In genomic region chr10:68899186-68899745, GRCh38 we compare ENCODE assay signal across 16 cellular contexts. TPM values are rescaled to one million over a fixed set of nuclear protein-coding genes. Genes with fewer than 3 reads are reported as not detected.
DNase-seq lines count a peak whose midpoint lies in the region; ATAC-seq and TF ChIP-seq lines count a peak whose summit lies in the region.
"Had no signal": no experiment of that assay in that cellular context is flagged by ENCODE, and none has a peak within 500 bp of the region (broad histone marks: within the 10 kb centered on the region; RNA-seq: fewer than 3 reads in every experiment).

No MANE protein-coding gene starts in this region.

- peaks cover 43% of the 10 kb centered on the region for H3K4me1 Mint-ChIP-seq in CD4-positive, alpha-beta T cell (ENCODE audit: low read depth)
- H3K4me1 Mint-ChIP-seq in Caco-2 (ENCODE audit: low read depth, unreplicated experiment) = peaks cover 37% of the 10 kb centered on the region
- H3K4me1 Mint-ChIP-seq in activated T-helper 17 cell treated with anti-CD3 and anti-CD28 coated beads, Interleukin-2, amount 50 U/mL, for 72 hours = peaks cover 19% of the 10 kb centered on the region
- peaks cover 18 to 37% (median 32%) of the 10 kb centered on the region in 4 donors for H3K4me1 Mint-ChIP-seq in naive thymus-derived CD8-positive, alpha-beta T cell

- peak overlapping the region; percentile 99 for H3K4me3 Mint-ChIP-seq in CD4-positive, alpha-beta T cell
- peak overlapping the region; percentile 96 for H3K4me3 Mint-ChIP-seq in Caco-2 (ENCODE audit: unreplicated experiment)
- H3K4me3 Mint-ChIP-seq in activated T-helper 17 cell treated with anti-CD3 and anti-CD28 coated beads, Interleukin-2, amount 50 U/mL, for 72 hours = peak overlapping the region; percentile 93
- peak overlapping the region in 9 of 10 donors; percentile 0 to 100 (median 35) for H3K4me3 Mint-ChIP-seq in naive thymus-derived CD8-positive, alpha-beta T cell

- POLR2A ChIA-PET in CD4-positive, alpha-beta T cell (lab: Charles Lee) = interaction anchor here (0.8 to 2.5 kb wide), 5 partner anchors 56 to 567 kb away, joined by 3 to 15 read pairs (median 3); partner anchors contain the start of genes CCAR1, DDX21, HNRNPH3 and PBLD
- POLR2A ChIA-PET in Caco-2 (lab: Charles Lee) = interaction anchor here (3.3 kb wide), 1 partner anchor 72 kb away, joined by 45 read pairs; the partner anchor contains the start of gene STOX1
- POLR2A ChIA-PET in naive thymus-derived CD8-positive, alpha-beta T cell (lab: Charles Lee) = interaction anchor here (0.5 to 1.8 kb wide), 5 partner anchors 21 to 567 kb away, joined by 3 to 11 read pairs (median 3); partner anchors contain the start of genes HNRNPH3, PBLD, RUFY2 and SUPV3L1

- H3K36me3 ChIP-seq in Caco-2 (ENCODE audit: control insufficient read depth, insufficient read depth, low read length) (no peaks in the 10 kb centered on the region), testis (ENCODE audit: low read depth, missing control alignments) (no peaks in the 10 kb centered on the region)
- H3K36me3 ChIP-seq: right lobe of liver, thyroid gland had no signal

- no peaks in the 10 kb centered on the region for H3K9me3 Mint-ChIP-seq in CD4-positive, alpha-beta T cell
- H3K9me3 Mint-ChIP-seq in Caco-2 (ENCODE audit: unreplicated experiment) = no peaks in the 10 kb centered on the region
- H3K9me3 Mint-ChIP-seq in activated T-helper 17 cell treated with anti-CD3 and anti-CD28 coated beads, Interleukin-2, amount 50 U/mL, for 72 hours = no peaks in the 10 kb centered on the region
- no peaks in the 10 kb centered on the region for H3K9me3 Mint-ChIP-seq in naive thymus-derived CD8-positive, alpha-beta T cell

- no peak for TF ChIP-seq CTCF in CD4-positive, alpha-beta T cell (IDR thresholded peaks at IDR 0.05)
- no peak for TF ChIP-seq CTCF in Caco-2 (IDR thresholded peaks at IDR 0.05; ENCODE audit: insufficient read depth in 1 of 2, low read depth in 1 of 2, low read length in 1 of 2, severe bottlenecking in 1 of 2, unreplicated experiment in 1 of 2)
- no peak for TF ChIP-seq CTCF in testis (IDR thresholded peaks at IDR 0.05)

- no peak for ATAC-seq in CD4-positive, alpha-beta T cell (ENCODE audit: poor library complexity)
- no peak for ATAC-seq in activated T-helper 17 cell treated with anti-CD3 and anti-CD28 coated beads, Interleukin-2, amount 50 U/mL, for 72 hours (replicated peaks)
- ATAC-seq in naive thymus-derived CD8-positive, alpha-beta T cell = no peak
- no peak for ATAC-seq in GM19328 (IDR thresholded peaks at IDR 0.05; ENCODE audit: unreplicated experiment)
- ATAC-seq in HG02981 (IDR thresholded peaks at IDR 0.05; ENCODE audit: unreplicated experiment) = no peak
- ATAC-seq: PC-3, right lobe of liver had no signal

- peaks cover 21% of the 10 kb centered on the region for H3K36me3 Mint-ChIP-seq in CD4-positive, alpha-beta T cell (ENCODE audit: low read depth)
- H3K36me3 Mint-ChIP-seq in Caco-2 (ENCODE audit: insufficient read depth, unreplicated experiment) = peaks cover 27% of the 10 kb centered on the region
- peaks cover 36% of the 10 kb centered on the region for H3K36me3 Mint-ChIP-seq in activated T-helper 17 cell treated with anti-CD3 and anti-CD28 coated beads, Interleukin-2, amount 50 U/mL, for 72 hours (ENCODE audit: low read depth)
- peaks cover 0 to 6% (median 0%) of the 10 kb centered on the region in 3 donors for H3K36me3 Mint-ChIP-seq in naive thymus-derived CD8-positive, alpha-beta T cell

- peak overlapping the region; percentile 100 for H3K27ac Mint-ChIP-seq in CD4-positive, alpha-beta T cell
- H3K27ac Mint-ChIP-seq in Caco-2 (ENCODE audit: unreplicated experiment) = peak overlapping the region; percentile 99
- peak overlapping the region; percentile 99 for H3K27ac Mint-ChIP-seq in activated T-helper 17 cell treated with anti-CD3 and anti-CD28 coated beads, Interleukin-2, amount 50 U/mL, for 72 hours
- peak overlapping the region in 8 of 10 donors; percentile 3 to 100 (median 91) for H3K27ac Mint-ChIP-seq in naive thymus-derived CD8-positive, alpha-beta T cell

- no peak for DNase-seq in CD4-positive, alpha-beta T cell
- DNase-seq in Caco-2 (no peak), testis (no peak), hypothalamus (lab: John Stamatoyannopoulos, UW) (no peak)
- DNase-seq in naive thymus-derived CD8-positive, alpha-beta T cell = no peak
- DNase-seq: central memory CD4-positive, alpha-beta T cell; foreskin melanocyte; NCI-H187; NCI-H510A treated with DMSO at 0.1 percent for 48 hours; PC-3; right lobe of liver; thyroid gland had no signal

- H3K9me3 ChIP-seq in CD4-positive, alpha-beta T cell (ENCODE audit: control insufficient read depth, low read length) = no peaks in the 10 kb centered on the region
- H3K9me3 ChIP-seq in Caco-2 (no peaks in the 10 kb centered on the region), testis (no peaks in the 10 kb centered on the region)
- H3K9me3 ChIP-seq: BLaER1 treated with 17β-estradiol and CSF1 and Interleukin-3, amounts not matched to agents 10 nM and 100 nM; right lobe of liver; thyroid gland had no signal

- H3K27me3 Mint-ChIP-seq in CD4-positive, alpha-beta T cell = no peaks in the 10 kb centered on the region
- no peaks in the 10 kb centered on the region for H3K27me3 Mint-ChIP-seq in Caco-2 (ENCODE audit: insufficient read depth, unreplicated experiment)
- H3K27me3 Mint-ChIP-seq in activated T-helper 17 cell treated with anti-CD3 and anti-CD28 coated beads, Interleukin-2, amount 50 U/mL, for 72 hours = no peaks in the 10 kb centered on the region
- peaks cover 0 to 3% (median 0%) of the 10 kb centered on the region in 5 donors for H3K27me3 Mint-ChIP-seq in naive thymus-derived CD8-positive, alpha-beta T cell

- intact Hi-C loops in CD4-positive, alpha-beta T cell (cut with DNase I, micrococcal nuclease) = loop anchor here in 1 of 2 experiments (2.0 to 10.0 kb wide), 4 partner anchors 67 to 1134 kb away; no protein-coding TSS in a partner anchor
- intact Hi-C loops in Caco-2 (cut with micrococcal nuclease; ENCODE audit: unreplicated experiment) = loop anchor here (5.0 kb wide), 1 partner anchor 427 kb away; the partner anchor contains the start of gene DNA2
- intact Hi-C loops in testis (cut with DNase I; ENCODE audit: low total_unique reads) = no loop called here

- no peaks in the 10 kb centered on the region for H3K27me3 ChIP-seq in CD4-positive, alpha-beta T cell (ENCODE audit: control insufficient read depth, insufficient read depth, low read length)
- H3K27me3 ChIP-seq in Caco-2 (replicated peaks; ENCODE audit: control insufficient read depth, insufficient read depth, low read length) (no peaks in the 10 kb centered on the region), testis (no peaks in the 10 kb centered on the region)
- H3K27me3 ChIP-seq: BLaER1 treated with 17β-estradiol and CSF1 and Interleukin-3, amounts not matched to agents 10 nM and 100 nM; right lobe of liver; thyroid gland had no signal

- no peak overlapping the region for H3K27ac ChIP-seq in CD4-positive, alpha-beta T cell (ENCODE audit: low read depth, low read length)
- no peak overlapping the region for H3K27ac ChIP-seq in testis
- H3K27ac ChIP-seq: thyroid gland had no signal

- H3K4me1 ChIP-seq in Caco-2 (peaks cover 12% of the 10 kb centered on the region), testis (peaks cover 14% of the 10 kb centered on the region)

- WGBS in testis, 2 donors = 63 to 78% methylated on average over 8 of the region's 8 CpGs

- CTCF ChIA-PET in CD4-positive, alpha-beta T cell (lab: Charles Lee) = no interaction called here
- CTCF ChIA-PET in Caco-2 (lab: Charles Lee) = interaction anchor here (2.6 kb wide), 1 partner anchor 72 kb away, joined by 16 read pairs; the partner anchor contains the start of gene STOX1

- H3K4me3 ChIP-seq in Caco-2 (ENCODE audit: low read depth, low read length) (no peak overlapping the region), testis (no peak overlapping the region)
- H3K4me3 ChIP-seq: BLaER1 treated with 17β-estradiol and CSF1 and Interleukin-3, amounts not matched to agents 10 nM and 100 nM; right lobe of liver; thyroid gland had no signal

- no peak for TF ChIP-seq POLR2A in testis (IDR thresholded peaks at IDR 0.05)

- BruUV-seq in Caco-2 (replicated peaks; lab: Mats Ljungman, UMichigan) = no TSS peak

RNA-seq across cellular contexts. Expression of gene DDX50, which starts 1.8 kb away (rescaled TPM):
- total RNA-seq in CD4-positive, alpha-beta T cell = 10 to 100 TPM; 46.8 to 47.5 TPM
- 76.7 and 81.4 TPM in 2 replicates for total RNA-seq in Caco-2 (2022)
- total RNA-seq in activated T-helper 17 cell treated with anti-CD3 and anti-CD28 coated beads, Interleukin-2, amount 50 U/mL, for 72 hours = 10 to 100 TPM; 48.0 to 66.1 TPM
- 10 to 100 TPM; 55.7 to 55.9 TPM for total RNA-seq in naive thymus-derived CD8-positive, alpha-beta T cell
- polyA plus RNA-seq in naive thymus-derived CD8-positive, alpha-beta T cell = 10 to 100 TPM; 34.1 to 45.7 (median 41.6) TPM
- 10 to 100 TPM; 45.3 to 51.1 TPM for total RNA-seq in testis
- polyA plus RNA-seq in testis (ENCODE audit: insufficient read depth, low read depth, low replicate concordance) = 43.5 TPM

RNA-seq across cellular contexts. Expression of gene DDX21, which starts 56.7 kb away (rescaled TPM):
- total RNA-seq in CD4-positive, alpha-beta T cell = 100 to 1,000 TPM; 120 to 121 TPM
- total RNA-seq in Caco-2 (2022) = 239 and 243 TPM in 2 replicates
- 100 to 1,000 TPM in 1 of 2 donors, 10 to 100 TPM in 1; 77.8 to 176 TPM for total RNA-seq in activated T-helper 17 cell treated with anti-CD3 and anti-CD28 coated beads, Interleukin-2, amount 50 U/mL, for 72 hours
- total RNA-seq in naive thymus-derived CD8-positive, alpha-beta T cell = 10 to 100 TPM; 55.5 to 59.3 TPM
- 10 to 100 TPM; 14.6 to 19.1 (median 15.4) TPM for polyA plus RNA-seq in naive thymus-derived CD8-positive, alpha-beta T cell
- 10 to 100 TPM; 47.9 to 51.3 TPM for total RNA-seq in testis
- 38.3 TPM for polyA plus RNA-seq in testis (ENCODE audit: insufficient read depth, low read depth, low replicate concordance)

Comparison
In these comparisons a context has a peak if more than half of its experiments do, and no peak if none do; other contexts are left out.
1. H3K4me3 Mint-ChIP-seq: peak in every context shown above with its lines; median percentile 99 in CD4-positive, alpha-beta T cell; 96 in Caco-2; 93 in activated T-helper 17 cell treated with anti-CD3 and anti-CD28 coated beads, Interleukin-2, amount 50 U/mL, for 72 hours; 35 in naive thymus-derived CD8-positive, alpha-beta T cell.